In genomic region chr4:128940966-128941365, GRCh38 we compare ENCODE assay signal across 1 cellular context.
TF ChIP-seq lines count a peak whose summit lies in the region.

No MANE protein-coding gene starts in this region.

TF ChIP-seq in K562, 482 proteins besides CTCF, POLR2A, EP300 and RAD21 (continued from another document):
- no peak for TF ChIP-seq CGGBP1 (CRISPR knock-in tag; IDR thresholded peaks at IDR 0.05)
- no peak for TF ChIP-seq PTTG1 (tag; IDR thresholded peaks at IDR 0.05; ENCODE audit: low read depth)
- TF ChIP-seq MED1 (CRISPR knock-in tag; IDR thresholded peaks at IDR 0.05; ENCODE audit: borderline replicate concordance) = no peak
- peak; percentile 33; the same call in 1 of the 2 replicates for TF ChIP-seq CBFA2T3 (IDR thresholded peaks at IDR 0.05)
- TF ChIP-seq MIER1 (IDR thresholded peaks at IDR 0.05; ENCODE audit: low read depth) = no peak
- no peak for TF ChIP-seq ZNF699 (CRISPR knock-in tag; IDR thresholded peaks at IDR 0.05; ENCODE audit: insufficient replicate concordance)
- no peak for TF ChIP-seq TEAD2 (tag; IDR thresholded peaks at IDR 0.05)
- TF ChIP-seq YY1 (IDR thresholded peaks at IDR 0.05; ENCODE audit: borderline replicate concordance in 1 of 3, control insufficient read depth in 1 of 3, extremely low read depth in 1 of 3, insufficient read depth in 3 of 3, insufficient read length in 1 of 3, insufficient replicate concordance in 2 of 3, low read depth in 1 of 3, low read length in 2 of 3) = no peak
- no peak for TF ChIP-seq FOXO4 (CRISPR knock-in tag; IDR thresholded peaks at IDR 0.05)
- no peak for TF ChIP-seq HES1 (IDR thresholded peaks at IDR 0.05; ENCODE audit: low read depth)
- TF ChIP-seq TBL1XR1 (IDR thresholded peaks at IDR 0.05; ENCODE audit: low read length in 2 of 2) = no peak
